Comparison of ENCODE assay signal across 20 cellular contexts in the genomic region with DNA sequence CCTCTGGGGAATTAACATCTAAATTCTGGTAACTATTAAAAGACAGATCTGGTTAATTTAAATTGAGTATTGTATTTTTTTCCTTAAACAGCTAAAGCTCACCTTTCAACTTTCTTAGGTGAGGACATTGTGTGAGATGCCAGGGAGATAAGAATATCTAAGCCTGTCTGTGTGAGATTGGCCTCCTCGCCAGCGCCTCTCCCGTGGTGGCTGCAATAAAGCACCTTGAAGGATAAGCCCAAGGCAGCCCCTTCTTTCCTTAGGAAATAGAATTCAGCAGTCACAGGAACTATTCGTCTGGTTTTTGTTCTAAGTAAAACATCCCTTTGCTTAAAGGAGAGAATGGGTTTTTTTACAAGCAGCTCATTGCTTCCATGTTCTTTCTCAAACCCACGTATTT. TPM values are rescaled to one million over a fixed set of nuclear protein-coding genes. Genes with fewer than 3 reads are reported as not detected.
DNase-seq lines count a peak whose midpoint lies in the region; ATAC-seq and TF ChIP-seq lines count a peak whose summit lies in the region.
"Had no signal": no experiment of that assay in that cellular context is flagged by ENCODE, and none has a peak within 500 bp of the region (broad histone marks: within the 10 kb centered on the region; RNA-seq: fewer than 3 reads in every experiment).

No MANE protein-coding gene starts in this region.

- 70 to 78% (median 74%) methylated on average over 5 of the region's 5 CpGs for WGBS in adrenal gland, 4 donors

- H3K4me3 ChIP-seq in right atrium auricular region (no peak overlapping the region), adrenal gland (no peak overlapping the region), neural progenitor cell (no peak overlapping the region)
- H3K4me3 ChIP-seq: body of pancreas, coronary artery, prostate gland had no signal

- H3K4me2 ChIP-seq in neural progenitor cell = no peak overlapping the region

- ATAC-seq in Right ventricle myocardium inferior (no peak), HG03378 (IDR thresholded peaks at IDR 0.05; ENCODE audit: unreplicated experiment) (no peak), GM18502 (IDR thresholded peaks at IDR 0.05; ENCODE audit: poor library complexity, unreplicated experiment) (no peak)
- ATAC-seq: body of pancreas; left colon; natural killer cell treated with Interleukin-12 subunit alpha and Interleukin-12 subunit beta and Interleukin-15 and Interleukin-18, amount 100 ng/mL, for 72 hours had no signal

- H3K36me3 Mint-ChIP-seq in neural progenitor cell = peaks cover 29% of the 10 kb centered on the region
- H3K36me3 Mint-ChIP-seq: activated naive CD8-positive, alpha-beta T cell; natural killer cell treated with Interleukin-12 subunit alpha and Interleukin-12 subunit beta and Interleukin-15 and Interleukin-18, amount 100 ng/mL, for 72 hours had no signal

- no peaks in the 10 kb centered on the region for H3K79me2 ChIP-seq in neural progenitor cell (ENCODE audit: low read depth)

- H3K27me3 ChIP-seq in right atrium auricular region (no peaks in the 10 kb centered on the region), adrenal gland (no peaks in the 10 kb centered on the region), neural progenitor cell (no peaks in the 10 kb centered on the region)
- H3K27me3 ChIP-seq: body of pancreas had no signal

- H3K9me3 Mint-ChIP-seq in neural progenitor cell = no peaks in the 10 kb centered on the region
- H3K9me3 Mint-ChIP-seq: activated CD4-positive, alpha-beta T cell treated with anti-CD3 and anti-CD28 coated beads, Interleukin-2, amount 10 ng/mL, durations not matched to agents 24 days and 14 days; natural killer cell treated with Interleukin-12 subunit alpha and Interleukin-12 subunit beta and Interleukin-15 and Interleukin-18, amount 100 ng/mL, for 72 hours had no signal

- no peak overlapping the region for H3K9ac ChIP-seq in neural progenitor cell

- H3K27ac Mint-ChIP-seq in neural progenitor cell = peak overlapping the region; percentile 21
- H3K27ac Mint-ChIP-seq: activated CD4-positive, alpha-beta T cell treated with anti-CD3 and anti-CD28 coated beads, Interleukin-2, amount 10 ng/mL, durations not matched to agents 24 days and 14 days; natural killer cell treated with Interleukin-12 subunit alpha and Interleukin-12 subunit beta and Interleukin-15 and Interleukin-18, amount 100 ng/mL, for 72 hours had no signal

- peaks cover 5% of the 10 kb centered on the region for H4K20me1 ChIP-seq in neural progenitor cell (ENCODE audit: low read depth)

- H3K27ac ChIP-seq in right atrium auricular region (peak overlapping the region; percentile 7 to 62), adrenal gland (peak overlapping the region in 3 of 5 donors; percentile 31 to 75 (median 60)), neural progenitor cell (no peak overlapping the region)
- H3K27ac ChIP-seq: body of pancreas, prostate gland had no signal

- no peak overlapping the region for H3K4me3 Mint-ChIP-seq in neural progenitor cell
- H3K4me3 Mint-ChIP-seq: activated CD4-positive, alpha-beta T cell treated with anti-CD3 and anti-CD28 coated beads, Interleukin-2, amount 10 ng/mL, durations not matched to agents 24 days and 14 days; activated naive CD8-positive, alpha-beta T cell; natural killer cell treated with Interleukin-12 subunit alpha and Interleukin-12 subunit beta and Interleukin-15 and Interleukin-18, amount 100 ng/mL, for 72 hours had no signal

- H3K4me1 ChIP-seq in right atrium auricular region = peaks cover 0 to 24% of the 10 kb centered on the region in 2 donors
- peaks cover 10 to 19% of the 10 kb centered on the region in 2 donors for H3K4me1 ChIP-seq in adrenal gland (replicated peaks in 1 of 2)
- H3K4me1 ChIP-seq in neural progenitor cell = peaks cover 7% of the 10 kb centered on the region

- H3K4me1 Mint-ChIP-seq in neural progenitor cell = peaks cover 7% of the 10 kb centered on the region
- H3K4me1 Mint-ChIP-seq: activated CD4-positive, alpha-beta T cell treated with anti-CD3 and anti-CD28 coated beads, Interleukin-2, amount 10 ng/mL, durations not matched to agents 24 days and 14 days had no signal

- TF ChIP-seq CTCF in right atrium auricular region (IDR thresholded peaks at IDR 0.05) (no peak), adrenal gland (IDR thresholded peaks at IDR 0.05) (no peak), neural progenitor cell (IDR thresholded peaks at IDR 0.05) (no peak)

- no peaks in the 10 kb centered on the region for H3F3A ChIP-seq in neural progenitor cell (ENCODE audit: low read depth)

- DNase-seq in right atrium auricular region (ENCODE audit: low spot score) (no peak), Right ventricle myocardium inferior (ENCODE audit: missing footprints) (no peak), adrenal gland (peak in 1 of 7 donors; percentile 49), neural progenitor cell (ENCODE audit: low spot score) (no peak), T-helper 2 cell (no peak), NCI-H226 (no peak)
- DNase-seq: activated CD4-positive, alpha-beta T cell treated with anti-CD3 and anti-CD28 coated beads, Interleukin-2, amount 10 ng/mL, durations not matched to agents 24 days and 14 days; activated T-cell treated with anti-CD3 and anti-CD28 coated beads for 4 hours; body of pancreas; left colon; MM.1S; NCI-H1436; NCI-H526 treated with DMSO at 0.1 percent for 48 hours; stimulated activated CD4-positive, alpha-beta T cell treated with anti-CD3 and anti-CD28 coated beads, Interleukin-2, amount 100 ng/mL, for 48 hours had no signal

- peaks cover 80% of the 10 kb centered on the region for H3K36me3 ChIP-seq in right atrium auricular region
- peaks cover 0 to 92% of the 10 kb centered on the region in 2 donors for H3K36me3 ChIP-seq in adrenal gland (replicated peaks in 1 of 2)
- no peaks in the 10 kb centered on the region for H3K36me3 ChIP-seq in neural progenitor cell

- TF ChIP-seq POLR2A in adrenal gland (IDR thresholded peaks at IDR 0.05) = no peak

- peaks cover 8% of the 10 kb centered on the region for H3K27me3 Mint-ChIP-seq in neural progenitor cell (ENCODE audit: insufficient read depth, low read depth)
- H3K27me3 Mint-ChIP-seq: activated CD4-positive, alpha-beta T cell treated with anti-CD3 and anti-CD28 coated beads, Interleukin-2, amount 10 ng/mL, durations not matched to agents 24 days and 14 days; activated naive CD8-positive, alpha-beta T cell; natural killer cell treated with Interleukin-12 subunit alpha and Interleukin-12 subunit beta and Interleukin-15 and Interleukin-18, amount 100 ng/mL, for 72 hours had no signal

- H2AFZ ChIP-seq in neural progenitor cell (replicated peaks) = no peak overlapping the region

- intact Hi-C loops in Right ventricle myocardium inferior (cut with DNase I) = no loop called here
- intact Hi-C loops in adrenal gland (cut with DNase I) = loop anchor here in 1 of 2 donors (10.0 kb wide), 1 partner anchor 55 kb away; no protein-coding TSS in a partner anchor

- H3K9me3 ChIP-seq in right atrium auricular region (no peaks in the 10 kb centered on the region), adrenal gland (replicated peaks in 1 of 3) (no peaks in the 10 kb centered on the region), neural progenitor cell (ENCODE audit: low read depth) (no peaks in the 10 kb centered on the region)
- H3K9me3 ChIP-seq: body of pancreas, prostate gland had no signal

RNA-seq across cellular contexts. Expression of a gene that starts 24.6 kb away (rescaled TPM):
- total RNA-seq in right atrium auricular region (10 to 100 TPM; 16.8 to 17.4 TPM), Right ventricle myocardium inferior (27.9 TPM), adrenal gland (10 to 100 TPM; 55.0 to 89.4 (median 58.5) TPM), neural progenitor cell (ENCODE audit: low replicate concordance) (17.7 and 23.7 TPM in 2 replicates)
- 100 to 1,000 TPM in 2 of 3 donors, 10 to 100 TPM in 1; 48.5 to 107 (median 101) TPM for polyA plus RNA-seq in adrenal gland
